9 cellular contexts compared by ENCODE assay signal in genomic region chr2:227817940-227818568, GRCh38. TPM values are rescaled to one million over a fixed set of nuclear protein-coding genes. Genes with fewer than 3 reads are reported as not detected.
A peak's percentile ranks its signal among the peaks of the same experiment; 100 is the strongest.
DNase-seq lines count a peak whose midpoint lies in the region; ATAC-seq and TF ChIP-seq lines count a peak whose summit lies in the region.
"Had no signal": no experiment of that assay in that cellular context is flagged by ENCODE, and none has a peak within 500 bp of the region (broad histone marks: within the 10 kb centered on the region; RNA-seq: fewer than 3 reads in every experiment).

No MANE protein-coding gene starts in this region.

- H3K9me3 Mint-ChIP-seq in naive thymus-derived CD4-positive, alpha-beta T cell: peaks cover 0 to 11% (median 4%) of the 10 kb centered on the region in 11 donors
- H3K9me3 Mint-ChIP-seq: T-helper 1 cell treated with Interleukin-12 subunit alpha and Interleukin-12 subunit beta and Interleukin-4 antibody, amounts not matched to agents 30 μg/mL and 1 μg/mL, for 36 hours had no signal

- TF ChIP-seq POLR2A in stomach (IDR thresholded peaks at IDR 0.05): no peak

- POLR2A ChIA-PET in naive thymus-derived CD4-positive, alpha-beta T cell (lab: Charles Lee): no interaction called here

- H3K27ac Mint-ChIP-seq in naive thymus-derived CD4-positive, alpha-beta T cell: no peak overlapping the region
- H3K27ac Mint-ChIP-seq: T-helper 1 cell treated with Interleukin-12 subunit alpha and Interleukin-12 subunit beta and Interleukin-4 antibody, amounts not matched to agents 30 μg/mL and 1 μg/mL, for 36 hours had no signal

- H3K27ac ChIP-seq in naive thymus-derived CD4-positive, alpha-beta T cell (ENCODE audit: low read depth, low read length): no peak overlapping the region
- peak overlapping the region in 3 of 5 donors; percentile 48 to 79 (median 67) for H3K27ac ChIP-seq in stomach

- no peaks in the 10 kb centered on the region for H3K4me1 ChIP-seq in naive thymus-derived CD4-positive, alpha-beta T cell (ENCODE audit: control insufficient read depth in 2 of 2, insufficient read depth in 2 of 2, low read length in 2 of 2)
- H3K4me1 ChIP-seq in stomach: peaks cover 0 to 28% (median 4%) of the 10 kb centered on the region in 4 donors

- H3K4me3 ChIP-seq in epithelial cell of esophagus (ENCODE audit: low read length) (peak overlapping the region; percentile 10), stomach (no peak overlapping the region)
- no peak overlapping the region for H3K4me3 ChIP-seq in naive thymus-derived CD4-positive, alpha-beta T cell (ENCODE audit: low read length)

- H3K36me3 Mint-ChIP-seq in naive thymus-derived CD4-positive, alpha-beta T cell: peaks cover 0 to 5% (median 0%) of the 10 kb centered on the region in 5 donors

- WGBS in stomach, 5 donors: 27 to 51% (median 38%) methylated on average over 9 of the region's 9 CpGs

- TF ChIP-seq EP300 in stomach (IDR thresholded peaks at IDR 0.05): no peak

- intact Hi-C loops in naive thymus-derived CD4-positive, alpha-beta T cell (cut with micrococcal nuclease): no loop called here
- intact Hi-C loops in stomach (cut with DNase I; ENCODE audit: low total_unique reads): no loop called here

- peak; percentile 99 for DNase-seq in NCI-H226
- DNase-seq in activated CD8-positive, alpha-beta memory T cell treated with anti-CD3 and anti-CD28 coated beads, Interleukin-2, amount 50 U/mL, for 24 hours (ENCODE audit: extremely low read depth): peak; percentile 47
- peak; percentile 100 for DNase-seq in epithelial cell of esophagus (ENCODE audit: low read depth)
- peak in 4 of 9 donors; percentile 3 to 59 (median 19) for DNase-seq in naive thymus-derived CD4-positive, alpha-beta T cell
- peak; percentile 90 for DNase-seq in stomach
- no peak for DNase-seq in MV-4-11 (lab: John Stamatoyannopoulos, UW)

- no peaks in the 10 kb centered on the region for H3K36me3 ChIP-seq in naive thymus-derived CD4-positive, alpha-beta T cell (ENCODE audit: control insufficient read depth in 2 of 3, insufficient read depth in 3 of 3, low read length in 3 of 3)
- H3K36me3 ChIP-seq in stomach: no peaks in the 10 kb centered on the region

- no peaks in the 10 kb centered on the region for H3K9me3 ChIP-seq in naive thymus-derived CD4-positive, alpha-beta T cell (ENCODE audit: control insufficient read depth in 2 of 3, low read length in 3 of 3)
- no peaks in the 10 kb centered on the region for H3K9me3 ChIP-seq in stomach

- no peak overlapping the region for H3K4me3 Mint-ChIP-seq in naive thymus-derived CD4-positive, alpha-beta T cell
- H3K4me3 Mint-ChIP-seq: T-helper 1 cell treated with Interleukin-12 subunit alpha and Interleukin-12 subunit beta and Interleukin-4 antibody, amounts not matched to agents 30 μg/mL and 1 μg/mL, for 36 hours had no signal

- CTCF ChIA-PET in naive thymus-derived CD4-positive, alpha-beta T cell (lab: Charles Lee): no interaction called here

- TF ChIP-seq CTCF in epithelial cell of esophagus (IDR thresholded peaks at IDR 0.05; ENCODE audit: insufficient read depth, low read depth, low read length, missing control alignments) (peak; percentile 16), stomach (IDR thresholded peaks at IDR 0.05) (no peak)

- ATAC-seq in GM18868 (IDR thresholded peaks at IDR 0.05; ENCODE audit: unreplicated experiment) (peak; percentile 77), GM21723 (IDR thresholded peaks at IDR 0.05; ENCODE audit: unreplicated experiment) (no peak)
- peak; percentile 76 for ATAC-seq in naive thymus-derived CD4-positive, alpha-beta T cell

- peaks cover 0 to 13% (median 0%) of the 10 kb centered on the region in 7 donors for H3K4me1 Mint-ChIP-seq in naive thymus-derived CD4-positive, alpha-beta T cell

- H3K27me3 Mint-ChIP-seq in naive thymus-derived CD4-positive, alpha-beta T cell: peaks cover 0 to 41% (median 32%) of the 10 kb centered on the region in 5 donors

- peaks cover 0 to 3% of the 10 kb centered on the region in 2 donors for H3K27me3 ChIP-seq in naive thymus-derived CD4-positive, alpha-beta T cell (ENCODE audit: control insufficient read depth in 2 of 2, insufficient read depth in 2 of 2, low read length in 2 of 2)
- no peaks in the 10 kb centered on the region for H3K27me3 ChIP-seq in stomach

RNA-seq across cellular contexts. Expression of gene CCL20, which starts 4.4 kb away (rescaled TPM):
- total RNA-seq in naive thymus-derived CD4-positive, alpha-beta T cell: 1 to 10 TPM in 2 of 5 experiments, under 1 TPM in 1, not detected in 2; 0.36 to 1.9 (median 1.4) TPM
- not detected for polyA plus RNA-seq in naive thymus-derived CD4-positive, alpha-beta T cell
- total RNA-seq in stomach: 10 to 100 TPM in 1 of 5 donors, 1 to 10 TPM in 2, not detected in 2; 1.8 to 14.6 (median 8.7) TPM
- 10 to 100 TPM in 2 of 3 donors, 1 to 10 TPM in 1; 8.6 to 75.8 (median 34.4) TPM for polyA plus RNA-seq in stomach

RNA-seq across cellular contexts. Expression of gene DAW1, which starts 53.4 kb away (rescaled TPM):
- not detected for total RNA-seq in naive thymus-derived CD4-positive, alpha-beta T cell
- not detected for polyA plus RNA-seq in naive thymus-derived CD4-positive, alpha-beta T cell
- total RNA-seq in stomach: not detected
- under 1 TPM in 1 of 3 donors, not detected in 2; 0.25 TPM for polyA plus RNA-seq in stomach
